35 cellular contexts compared by ENCODE assay signal in the genomic region with DNA sequence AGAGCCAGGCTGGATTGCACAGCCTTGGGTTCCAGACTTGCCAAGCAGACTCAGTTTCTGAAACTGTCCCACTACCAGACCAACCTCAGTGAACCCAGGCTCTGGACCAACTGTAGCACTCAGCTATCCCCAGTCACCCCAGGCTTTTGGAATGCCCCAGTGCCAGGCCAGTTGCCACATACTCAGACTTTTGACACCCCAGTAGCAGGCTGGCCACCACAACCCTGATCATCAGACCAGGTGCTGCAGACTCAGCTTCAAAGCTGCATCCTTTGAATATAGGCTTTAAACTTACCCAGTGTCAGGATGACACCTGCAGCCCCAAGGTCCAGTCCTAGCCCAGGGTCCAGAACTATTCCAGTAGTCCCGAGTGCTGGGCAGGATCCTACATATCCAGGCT.
"Had no signal": no experiment of that assay in that cellular context is flagged by ENCODE, and none has a peak within 500 bp of the region (broad histone marks: within the 10 kb centered on the region; RNA-seq: fewer than 3 reads in every experiment).

No MANE protein-coding gene starts in this region.

- H3K4me3 ChIP-seq: adrenal gland, body of pancreas, breast epithelium had no signal

- H3K9me3 ChIP-seq: adrenal gland, body of pancreas, breast epithelium had no signal

- H3K36me3 ChIP-seq: adrenal gland, brain microvascular endothelial cell, breast epithelium had no signal

- H3K9me3 Mint-ChIP-seq: activated CD4-positive, alpha-beta T cell treated with anti-CD3 and anti-CD28 coated beads, Interleukin-2, amount 10 ng/mL, durations not matched to agents 24 days and 14 days; activated naive CD4-positive, alpha-beta T cell treated with anti-CD3 and anti-CD28 coated beads for 36 hours; activated naive CD8-positive, alpha-beta T cell treated with anti-CD3 and anti-CD28 coated beads for 36 hours; activated T-helper 1 cell treated with anti-CD3 and anti-CD28 coated beads, Interleukin-12 subunit alpha, Interleukin-12 subunit beta, Interleukin-2, Interleukin-4 antibody, amounts not matched to agents 30 ng/mL and 10 ng/mL and 1 ng/mL, durations not matched to agents 14 hours and 24 hours and 36 hours; T-helper 1 cell treated with Interleukin-12 subunit alpha and Interleukin-12 subunit beta and Interleukin-4 antibody, amounts not matched to agents 30 μg/mL and 1 μg/mL, for 36 hours had no signal

- H3K36me3 Mint-ChIP-seq: activated CD4-positive, alpha-beta memory T cell treated with anti-CD3 and anti-CD28 coated beads for 36 hours; activated naive CD4-positive, alpha-beta T cell treated with anti-CD3 and anti-CD28 coated beads, Interleukin-2, amount 50 U/mL, for 72 hours; activated naive CD8-positive, alpha-beta T cell treated with anti-CD3 and anti-CD28 coated beads for 36 hours had no signal

- H3K27me3 ChIP-seq: adrenal gland, body of pancreas, brain microvascular endothelial cell, breast epithelium had no signal

- H3K27me3 Mint-ChIP-seq: activated B cell treated with CpG ODN at 0.5 μM for 24 hours; activated CD4-positive, alpha-beta memory T cell treated with anti-CD3 and anti-CD28 coated beads for 36 hours; activated CD4-positive, alpha-beta T cell treated with anti-CD3 and anti-CD28 coated beads, Interleukin-2, amount 10 ng/mL, durations not matched to agents 24 days and 14 days; activated CD8-positive, alpha-beta T cell treated with anti-CD3 and anti-CD28 coated beads for 36 hours; activated naive CD8-positive, alpha-beta T cell treated with anti-CD3 and anti-CD28 coated beads for 36 hours; activated T-helper 17 cell treated with anti-CD3 and anti-CD28 coated beads, Interleukin-2, amount 50 U/mL, for 72 hours had no signal

- H3K4me1 ChIP-seq: adrenal gland, body of pancreas, breast epithelium had no signal

- DNase-seq: activated B cell treated with CpG ODN at 0.5 μM for 24 hours; activated CD4-positive, alpha-beta memory T cell treated with anti-CD3 and anti-CD28 coated beads for 36 hours; activated CD4-positive, alpha-beta T cell treated with anti-CD3 and anti-CD28 coated beads for 4 hours; activated CD4-positive, alpha-beta T cell treated with anti-CD3 and anti-CD28 coated beads, Interleukin-2, amount 10 ng/mL, durations not matched to agents 24 days and 14 days; activated CD4-positive, alpha-beta T cell treated with anti-CD3 and anti-CD28 coated beads, Interleukin-2, amount 50 U/mL, for 1 hour; activated CD4-positive, alpha-beta T cell treated with anti-CD3 and anti-CD28 coated beads, Interleukin-2, amount 50 U/mL, for 4 hours; activated CD4-positive, CD25-positive, alpha-beta regulatory T cell treated with anti-CD3 and anti-CD28 coated beads, Interleukin-2, amount 50 U/mL, for 72 hours; activated CD8-positive, alpha-beta memory T cell treated with anti-CD3 and anti-CD28 coated beads, Interleukin-2, amount 50 U/mL, for 4 hours; activated CD8-positive, alpha-beta T cell treated with anti-CD3 and anti-CD28 coated beads for 36 hours; activated effector memory CD4-positive, alpha-beta T cell treated with anti-CD3 and anti-CD28 coated beads, Interleukin-2, amount 50 U/mL, for 16 hours; activated gamma-delta T cell treated with Interleukin-2 at 50 U/mL for 16 hours; activated naive CD4-positive, alpha-beta T cell; activated naive CD4-positive, alpha-beta T cell treated with anti-CD3 and anti-CD28 coated beads for 36 hours; activated naive CD4-positive, alpha-beta T cell treated with anti-CD3 and anti-CD28 coated beads, Interleukin-2, amount 50 U/mL, for 16 hours; activated naive CD8-positive, alpha-beta T cell treated with anti-CD3 and anti-CD28 coated beads for 36 hours; activated T-cell treated with anti-CD3 and anti-CD28 coated beads for 4 hours; activated T-cell treated with anti-CD3 and anti-CD28 coated beads, Interleukin-2, amount 50 U/mL, for 1 hour; activated T-cell treated with anti-CD3 and anti-CD28 coated beads, Interleukin-2, amount 50 U/mL, for 4 hours; activated T-cell treated with anti-CD3 and anti-CD28 coated beads, Interleukin-2, amount 50 U/mL, for 72 hours; adrenal gland; amniotic stem cell; body of pancreas; brain microvascular endothelial cell; central memory CD4-positive, alpha-beta T cell; SW 1271; T-helper 1 cell; T-helper 2 cell; T-helper 9 cell had no signal

- H3K27ac ChIP-seq: adrenal gland, body of pancreas, brain microvascular endothelial cell, breast epithelium, VCaP had no signal

- H3K4me3 Mint-ChIP-seq: activated B cell treated with CpG ODN at 0.5 μM for 24 hours; activated CD4-positive, alpha-beta memory T cell treated with anti-CD3 and anti-CD28 coated beads for 36 hours; activated CD4-positive, alpha-beta T cell treated with anti-CD3 and anti-CD28 coated beads, Interleukin-2, amount 10 ng/mL, durations not matched to agents 24 days and 14 days; activated CD8-positive, alpha-beta T cell treated with anti-CD3 and anti-CD28 coated beads for 36 hours; activated naive CD4-positive, alpha-beta T cell treated with anti-CD3 and anti-CD28 coated beads for 36 hours; activated naive CD8-positive, alpha-beta T cell treated with anti-CD3 and anti-CD28 coated beads for 36 hours; activated T-cell treated with anti-CD3 and anti-CD28 coated beads, Interleukin-2, amount 50 U/mL, for 4 hours; activated T-cell treated with anti-CD3 and anti-CD28 coated beads, Interleukin-2, amount 50 U/mL, for 72 hours; activated T-helper 1 cell treated with anti-CD3 and anti-CD28 coated beads, Interleukin-12 subunit alpha, Interleukin-12 subunit beta, Interleukin-2, Interleukin-4 antibody, amounts not matched to agents 30 ng/mL and 10 ng/mL and 1 ng/mL, durations not matched to agents 14 hours and 24 hours and 36 hours; activated T-helper 17 cell treated with anti-CD3 and anti-CD28 coated beads, Interleukin-2, amount 50 U/mL, for 72 hours; T-helper 1 cell treated with Interleukin-12 subunit alpha and Interleukin-12 subunit beta and Interleukin-4 antibody, amounts not matched to agents 30 μg/mL and 1 μg/mL, for 36 hours; T-helper 2 cell treated with Interferon-gamma antibody and Interleukin-4, amounts not matched to agents 5 μg/mL and 100 μg/mL, for 36 hours had no signal

- ATAC-seq: activated CD8-positive, alpha-beta T cell treated with anti-CD3 and anti-CD28 coated beads for 36 hours; activated naive CD4-positive, alpha-beta T cell treated with anti-CD3 and anti-CD28 coated beads, Interleukin-2, amount 50 U/mL, for 72 hours; activated T-cell treated with anti-CD3 and anti-CD28 coated beads, Interleukin-2, amount 50 U/mL, for 4 hours; activated T-cell treated with anti-CD3 and anti-CD28 coated beads, Interleukin-2, amount 50 U/mL, for 72 hours; activated T-helper 17 cell treated with anti-CD3 and anti-CD28 coated beads, Interleukin-2, amount 50 U/mL, for 72 hours; body of pancreas had no signal

- H3K4me1 Mint-ChIP-seq: activated B cell treated with CpG ODN at 0.5 μM for 24 hours; activated CD4-positive, alpha-beta T cell treated with anti-CD3 and anti-CD28 coated beads, Interleukin-2, amount 10 ng/mL, durations not matched to agents 24 days and 14 days; activated naive CD8-positive, alpha-beta T cell treated with anti-CD3 and anti-CD28 coated beads for 36 hours; activated T-helper 17 cell treated with anti-CD3 and anti-CD28 coated beads, Interleukin-2, amount 50 U/mL, for 72 hours had no signal

- H3K27ac Mint-ChIP-seq: activated B cell treated with CpG ODN at 0.5 μM for 24 hours; activated CD4-positive, alpha-beta memory T cell treated with anti-CD3 and anti-CD28 coated beads for 36 hours; activated CD4-positive, alpha-beta T cell treated with anti-CD3 and anti-CD28 coated beads, Interleukin-2, amount 10 ng/mL, durations not matched to agents 24 days and 14 days; activated CD8-positive, alpha-beta T cell treated with anti-CD3 and anti-CD28 coated beads for 36 hours; activated naive CD4-positive, alpha-beta T cell treated with anti-CD3 and anti-CD28 coated beads for 36 hours; activated naive CD4-positive, alpha-beta T cell treated with anti-CD3 and anti-CD28 coated beads, Interleukin-2, amount 50 U/mL, for 72 hours; activated naive CD8-positive, alpha-beta T cell treated with anti-CD3 and anti-CD28 coated beads for 36 hours; activated T-cell treated with anti-CD3 and anti-CD28 coated beads, Interleukin-2, amount 50 U/mL, for 72 hours; activated T-helper 1 cell treated with anti-CD3 and anti-CD28 coated beads, Interleukin-12 subunit alpha, Interleukin-12 subunit beta, Interleukin-2, Interleukin-4 antibody, amounts not matched to agents 30 ng/mL and 10 ng/mL and 1 ng/mL, durations not matched to agents 14 hours and 24 hours and 36 hours; activated T-helper 17 cell treated with anti-CD3 and anti-CD28 coated beads, Interleukin-2, amount 50 U/mL, for 72 hours; T-helper 1 cell treated with Interleukin-12 subunit alpha and Interleukin-12 subunit beta and Interleukin-4 antibody, amounts not matched to agents 30 μg/mL and 1 μg/mL, for 36 hours; T-helper 2 cell treated with Interferon-gamma antibody and Interleukin-4, amounts not matched to agents 5 μg/mL and 100 μg/mL, for 36 hours had no signal
